Comparison of ENCODE assay signal across 8 cellular contexts in genomic region chr1:205228052-205228451, GRCh38. TPM values are rescaled to one million over a fixed set of nuclear protein-coding genes. Genes with fewer than 3 reads are reported as not detected.
DNase-seq lines count a peak whose midpoint lies in the region; ATAC-seq and TF ChIP-seq lines count a peak whose summit lies in the region.

No MANE protein-coding gene starts in this region.

- H3K9me3 Mint-ChIP-seq in natural killer cell = no peaks in the 10 kb centered on the region

- peak overlapping the region; percentile 96 for H3K4me2 ChIP-seq in KMS-11

- H3K27me3 ChIP-seq in KMS-11 (ENCODE audit: insufficient read depth, low read depth) = peaks cover 3% of the 10 kb centered on the region; the same call in 1 of the 2 replicates

- CTCF ChIA-PET in HEK293T (lab: Yijun Ruan, JAX) = interaction anchor here (0.6 to 3.1 kb wide), 9 partner anchors 10 to 257 kb away, joined by 3 to 34 read pairs (median 4); no protein-coding TSS in a partner anchor

- peak overlapping the region; percentile 76 for H2AFZ ChIP-seq in KMS-11 (ENCODE audit: low read depth)

- H3K36me3 Mint-ChIP-seq in natural killer cell = no peaks in the 10 kb centered on the region

- H3K9ac ChIP-seq in KMS-11 = no peak overlapping the region

- H4K20me1 ChIP-seq in KMS-11 (ENCODE audit: insufficient read depth) = no peaks in the 10 kb centered on the region

- peaks cover 10% of the 10 kb centered on the region; the same call in 1 of the 2 replicates for H3K79me2 ChIP-seq in KMS-11 (ENCODE audit: insufficient read depth, low read depth)

- ATAC-seq in GM18505 (IDR thresholded peaks at IDR 0.05; ENCODE audit: unreplicated experiment) = peak; percentile 26
- no peak for ATAC-seq in natural killer cell
- ATAC-seq in HG02885 (IDR thresholded peaks at IDR 0.05; ENCODE audit: poor library complexity, unreplicated experiment) = no peak

- intact Hi-C loops in natural killer cell (cut with micrococcal nuclease) = loop anchor here (2.0 kb wide), 1 partner anchor 29 kb away; no protein-coding TSS in a partner anchor

- H3K4me1 Mint-ChIP-seq in natural killer cell = peaks cover 31 to 36% of the 10 kb centered on the region in 2 donors

- H3K27ac Mint-ChIP-seq in natural killer cell = no peak overlapping the region

- DNase-seq in natural killer cell = no peak
- no peak for DNase-seq in iPS-NIHi11 (ENCODE audit: low spot score)
- no peak for DNase-seq in HT-29 (ENCODE audit: low spot score)
- DNase-seq in HEK293T (ENCODE audit: extremely low spot score) = no peak

- POLR2A ChIA-PET in HEK293T (lab: Yijun Ruan, JAX) = interaction anchor here (0.6 to 3.4 kb wide), 17 partner anchors 10 to 147 kb away, joined by 3 to 16 read pairs (median 4); partner anchors contain the start of genes DSTYK and RBBP5

- H3K4me3 ChIP-seq in KMS-11 (IDR thresholded peaks at IDR 0.05; ENCODE audit: insufficient read depth, low read depth, low read length) = peak overlapping the region; percentile 40

- no peaks in the 10 kb centered on the region for H3K36me3 ChIP-seq in KMS-11 (ENCODE audit: insufficient read depth)

- H3K4me3 Mint-ChIP-seq in natural killer cell = peak overlapping the region; percentile 91

- peaks cover 60% of the 10 kb centered on the region for H3K4me1 ChIP-seq in KMS-11 (ENCODE audit: low read depth, poor library complexity, severe bottlenecking)

- H3K27me3 Mint-ChIP-seq in natural killer cell (ENCODE audit: low read depth in 2 of 2) = peaks cover 27 to 32% of the 10 kb centered on the region in 2 donors

- TF ChIP-seq CTCF in KMS-11 (conservative IDR thresholded peaks at IDR 0.05; ENCODE audit: low read depth, low read length) (no peak), natural killer cell (IDR thresholded peaks at IDR 0.05) (no peak)

- no peak overlapping the region for H3K27ac ChIP-seq in KMS-11
- peak overlapping the region; percentile 72 for H3K27ac ChIP-seq in cingulate gyrus (ENCODE audit: low read depth, low read length)

- TF ChIP-seq POLR2A in GM18505 (IDR thresholded peaks at IDR 0.05; ENCODE audit: borderline replicate concordance, extremely low read depth, insufficient read depth, insufficient read length) = no peak

TF ChIP-seq in HEK293T, 16 proteins besides CTCF, POLR2A, EP300 and RAD21:
- TF ChIP-seq ARNT (IDR thresholded peaks at IDR 0.05) = no peak
- TF ChIP-seq FOXM1 (IDR thresholded peaks at IDR 0.05; ENCODE audit: borderline replicate concordance) = no peak
- no peak for TF ChIP-seq FOXK2 (IDR thresholded peaks at IDR 0.05)
- TF ChIP-seq SP1 (IDR thresholded peaks at IDR 0.05) = no peak
- no peak for TF ChIP-seq BHLHE40 (IDR thresholded peaks at IDR 0.05; ENCODE audit: borderline replicate concordance)
- TF ChIP-seq LEF1 (IDR thresholded peaks at IDR 0.05; ENCODE audit: borderline replicate concordance) = no peak
- no peak for TF ChIP-seq ZNF384 (IDR thresholded peaks at IDR 0.05)
- TF ChIP-seq TARDBP (IDR thresholded peaks at IDR 0.05) = no peak
- TF ChIP-seq HDGF (IDR thresholded peaks at IDR 0.05; ENCODE audit: borderline replicate concordance) = no peak
- TF ChIP-seq L3MBTL2 (conservative IDR thresholded peaks at IDR 0.05) = no peak
- TF ChIP-seq ELF4 (IDR thresholded peaks at IDR 0.05) = no peak
- TF ChIP-seq SUZ12 (IDR thresholded peaks at IDR 0.05) = no peak
- TF ChIP-seq NFRKB (IDR thresholded peaks at IDR 0.05) = no peak
- TF ChIP-seq FOXA1 (IDR thresholded peaks at IDR 0.05) = no peak
- TF ChIP-seq PKNOX1 (IDR thresholded peaks at IDR 0.05) = no peak

RNA-seq across cellular contexts. Expression of gene TMCC2, which starts 0.3 kb away (rescaled TPM):
- 1 to 10 TPM in 2 of 3 donors, under 1 TPM in 1; 0.93 to 1.5 (median 1.1) TPM for total RNA-seq in natural killer cell
- total RNA-seq in HT-29 (2014; rRNA removed; shearing (Covaris generic)) = 0.08 and 0.21 TPM in 2 replicates

RNA-seq across cellular contexts. Expression of gene DSTYK, which starts 16.6 kb away (rescaled TPM):
- 10 to 100 TPM in 2 of 3 donors, 1 to 10 TPM in 1; 9.9 to 17.5 (median 14.9) TPM for total RNA-seq in natural killer cell
- total RNA-seq in HT-29 (2014; rRNA removed; shearing (Covaris generic)) = 1.2 and 1.7 TPM in 2 replicates
